Comparison of ENCODE assay signal across 16 cellular contexts in the genomic region with DNA sequence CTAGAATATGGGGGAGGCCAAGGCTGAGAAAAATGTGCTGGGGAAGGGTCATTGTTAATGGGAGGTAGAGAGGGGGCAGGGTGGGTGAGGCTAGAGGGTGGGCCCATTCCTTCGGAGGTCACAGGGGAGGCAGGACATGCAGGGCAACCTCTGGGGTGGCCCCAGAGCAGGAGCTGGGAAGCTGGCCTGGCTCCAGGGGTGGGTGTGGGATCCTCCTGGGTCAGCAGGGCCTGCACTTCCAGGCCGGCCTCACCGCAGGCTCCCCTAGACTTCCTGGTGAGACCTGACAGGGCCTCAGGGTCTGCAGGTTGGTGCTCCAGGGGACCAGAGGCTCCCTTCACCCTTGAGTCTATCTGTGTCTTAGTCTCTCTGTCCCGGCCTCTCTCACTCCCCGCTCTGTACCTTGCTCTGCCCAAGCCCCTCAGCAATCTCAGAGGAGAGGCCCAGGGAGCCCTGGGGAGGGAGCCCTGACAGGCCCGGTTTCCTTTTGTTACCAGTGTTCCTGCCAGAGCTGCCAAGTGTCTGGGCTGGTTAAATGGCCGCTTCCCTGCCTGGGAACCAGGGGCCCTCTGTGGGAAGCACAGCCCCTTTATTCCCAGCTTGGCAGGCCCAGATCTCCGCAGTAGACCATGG. TPM values are rescaled to one million over a fixed set of nuclear protein-coding genes. Genes with fewer than 3 reads are reported as not detected.
DNase-seq lines count a peak whose midpoint lies in the region; ATAC-seq and TF ChIP-seq lines count a peak whose summit lies in the region.
"Had no signal": no experiment of that assay in that cellular context is flagged by ENCODE, and none has a peak within 500 bp of the region (broad histone marks: within the 10 kb centered on the region; RNA-seq: fewer than 3 reads in every experiment).

No MANE protein-coding gene starts in this region.

- no peak overlapping the region for H3K4me3 Mint-ChIP-seq in activated naive CD4-positive, alpha-beta T cell treated with anti-CD3 and anti-CD28 coated beads for 36 hours
- H3K4me3 Mint-ChIP-seq in T-helper 17 cell, result peak overlapping the region; percentile 36
- H3K4me3 Mint-ChIP-seq in stimulated activated naive CD8-positive, alpha-beta T cell treated with anti-CD3 and anti-CD28 coated beads, Interleukin-15, amount 100 ng/mL, for 72 hours, result peak overlapping the region in 1 of 2 donors; percentile 24
- H3K4me3 Mint-ChIP-seq: mesothelial cell of epicardium had no signal

- peak overlapping the region; percentile 51 for H3K27ac Mint-ChIP-seq in activated naive CD4-positive, alpha-beta T cell treated with anti-CD3 and anti-CD28 coated beads for 36 hours
- peak overlapping the region; percentile 92 for H3K27ac Mint-ChIP-seq in T-helper 17 cell
- peak overlapping the region; percentile 83 to 89 for H3K27ac Mint-ChIP-seq in stimulated activated naive CD8-positive, alpha-beta T cell treated with anti-CD3 and anti-CD28 coated beads, Interleukin-15, amount 100 ng/mL, for 72 hours
- H3K27ac Mint-ChIP-seq: mesothelial cell of epicardium had no signal

- peaks cover 75% of the 10 kb centered on the region for H3K4me1 Mint-ChIP-seq in activated naive CD4-positive, alpha-beta T cell treated with anti-CD3 and anti-CD28 coated beads for 36 hours (ENCODE audit: low read depth)
- peaks cover 53% of the 10 kb centered on the region for H3K4me1 Mint-ChIP-seq in T-helper 17 cell
- peaks cover 93% of the 10 kb centered on the region for H3K4me1 Mint-ChIP-seq in stimulated activated naive CD8-positive, alpha-beta T cell treated with anti-CD3 and anti-CD28 coated beads, Interleukin-15, amount 100 ng/mL, for 72 hours

- H3K27ac ChIP-seq in heart left ventricle, result peak overlapping the region in 10 of 12 donors; percentile 13 to 78 (median 54)
- H3K27ac ChIP-seq: ascending aorta, esophagus muscularis mucosa, PC-9 had no signal

- peaks cover 0 to 64% (median 34%) of the 10 kb centered on the region in 12 donors for H3K4me1 ChIP-seq in heart left ventricle
- H3K4me1 ChIP-seq: ascending aorta had no signal

- H3K4me3 ChIP-seq in heart left ventricle, result no peak overlapping the region
- H3K4me3 ChIP-seq: ascending aorta, esophagus muscularis mucosa, PC-9 had no signal

- H3K36me3 ChIP-seq in heart left ventricle, result no peaks in the 10 kb centered on the region
- H3K36me3 ChIP-seq: ascending aorta, esophagus muscularis mucosa had no signal

- no peak for DNase-seq in activated naive CD4-positive, alpha-beta T cell treated with anti-CD3 and anti-CD28 coated beads for 36 hours
- no peak for DNase-seq in activated naive CD4-positive, alpha-beta T cell treated with Interleukin-2 at 50 U/mL for 16 hours
- DNase-seq in T-helper 17 cell (no peak), heart left ventricle (peak in 1 of 5 donors; percentile 61), pons (ENCODE audit: low spot score) (no peak)
- DNase-seq in stimulated activated naive CD8-positive, alpha-beta T cell treated with anti-CD3 and anti-CD28 coated beads, Interleukin-15, amount 100 ng/mL, for 72 hours, result no peak
- DNase-seq in stimulated activated CD4-positive, alpha-beta T cell treated with anti-CD3 and anti-CD28 coated beads, Interleukin-2, amount 100 ng/mL, for 48 hours, result no peak
- DNase-seq: ACHN, activated B cell treated with CpG ODN at 0.5 μM for 24 hours, COR-L47, SW 1271 had no signal

- intact Hi-C loops in activated naive CD4-positive, alpha-beta T cell treated with anti-CD3 and anti-CD28 coated beads for 36 hours (cut with micrococcal nuclease), result no loop called here
- intact Hi-C loops in heart left ventricle (cut with DNase I), result no loop called here

- H3K9me3 ChIP-seq in T-helper 17 cell (ENCODE audit: control insufficient read depth, low read length, poor library complexity, severe bottlenecking) (no peaks in the 10 kb centered on the region), heart left ventricle (peaks cover 0 to 10% (median 0%) of the 10 kb centered on the region in 12 donors)

- 44 to 63% (median 51%) methylated on average over 6 to 8 of the region's 8 CpGs for WGBS in heart left ventricle, 4 donors

- peaks cover 2% of the 10 kb centered on the region for H3K9me3 Mint-ChIP-seq in activated naive CD4-positive, alpha-beta T cell treated with anti-CD3 and anti-CD28 coated beads for 36 hours
- H3K9me3 Mint-ChIP-seq in stimulated activated naive CD8-positive, alpha-beta T cell treated with anti-CD3 and anti-CD28 coated beads, Interleukin-15, amount 100 ng/mL, for 72 hours, result peaks cover 5 to 7% of the 10 kb centered on the region in 2 donors
- H3K9me3 Mint-ChIP-seq: activated B cell treated with CpG ODN at 0.5 μM for 24 hours had no signal

- ATAC-seq in T-helper 17 cell (no peak), heart left ventricle (peak in 2 of 4 donors; percentile 40 to 50), HG02885 (IDR thresholded peaks at IDR 0.05; ENCODE audit: poor library complexity, unreplicated experiment) (no peak)
- no peak for ATAC-seq in stimulated activated naive CD8-positive, alpha-beta T cell treated with anti-CD3 and anti-CD28 coated beads, Interleukin-15, amount 100 ng/mL, for 72 hours

- no peaks in the 10 kb centered on the region for H3K27me3 Mint-ChIP-seq in activated naive CD4-positive, alpha-beta T cell treated with anti-CD3 and anti-CD28 coated beads for 36 hours (ENCODE audit: low read depth)
- no peaks in the 10 kb centered on the region for H3K27me3 Mint-ChIP-seq in T-helper 17 cell
- H3K27me3 Mint-ChIP-seq in stimulated activated naive CD8-positive, alpha-beta T cell treated with anti-CD3 and anti-CD28 coated beads, Interleukin-15, amount 100 ng/mL, for 72 hours, result no peaks in the 10 kb centered on the region
- H3K27me3 Mint-ChIP-seq: activated B cell treated with CpG ODN at 0.5 μM for 24 hours had no signal

- no peaks in the 10 kb centered on the region for H3K27me3 ChIP-seq in heart left ventricle
- H3K27me3 ChIP-seq: ascending aorta, esophagus muscularis mucosa had no signal

- peaks cover 44% of the 10 kb centered on the region for H3K36me3 Mint-ChIP-seq in activated naive CD4-positive, alpha-beta T cell treated with anti-CD3 and anti-CD28 coated beads for 36 hours (ENCODE audit: low read depth)
- H3K36me3 Mint-ChIP-seq in T-helper 17 cell (ENCODE audit: low read depth), result peaks cover 3% of the 10 kb centered on the region
- H3K36me3 Mint-ChIP-seq: mesothelial cell of epicardium had no signal

- no peak for TF ChIP-seq POLR2A in heart left ventricle (IDR thresholded peaks at IDR 0.05)

- CTCF ChIA-PET in activated naive CD4-positive, alpha-beta T cell treated with anti-CD3 and anti-CD28 coated beads for 36 hours (lab: Charles Lee), result interaction anchor here (1.2 to 1.5 kb wide), 2 partner anchors 20 to 41 kb away, joined by 3 to 4 read pairs; no protein-coding TSS in a partner anchor

- TF ChIP-seq CTCF in heart left ventricle (IDR thresholded peaks at IDR 0.05), result no peak

RNA-seq across cellular contexts. Expression of a gene that starts 13.8 kb away (rescaled TPM):
- total RNA-seq in activated naive CD4-positive, alpha-beta T cell treated with anti-CD3 and anti-CD28 coated beads for 36 hours, result 100 to 1,000 TPM; 140 to 141 TPM
- 100 to 1,000 TPM; 112 to 146 TPM for total RNA-seq in T-helper 17 cell
- 10 to 100 TPM; 20.1 to 76.2 (median 37.3) TPM for total RNA-seq in heart left ventricle
- 10 to 100 TPM; 25.2 to 48.6 TPM for polyA plus RNA-seq in heart left ventricle
